ENCODE assay signal across 15 cellular contexts in genomic region chr1:25530348-25531081, GRCh38. TPM values are rescaled to one million over a fixed set of nuclear protein-coding genes. Genes with fewer than 3 reads are reported as not detected.
DNase-seq lines count a peak whose midpoint lies in the region; ATAC-seq and TF ChIP-seq lines count a peak whose summit lies in the region.
"Had no signal": no experiment of that assay in that cellular context is flagged by ENCODE, and none has a peak within 500 bp of the region (broad histone marks: within the 10 kb centered on the region; RNA-seq: fewer than 3 reads in every experiment).

No MANE protein-coding gene starts in this region.

- H4K91ac ChIP-seq in neuronal stem cell (ENCODE audit: low read depth, low read length, poor library complexity), result no peak overlapping the region

- H3K27ac ChIP-seq in neuronal stem cell (replicated peaks; ENCODE audit: low read length), result no peak overlapping the region
- H3K27ac ChIP-seq: GM23248 had no signal

- H3K36me3 Mint-ChIP-seq in natural killer cell treated with Interleukin-12 subunit alpha and Interleukin-12 subunit beta and Interleukin-15 and Interleukin-18, amount 100 ng/mL, for 72 hours, result no peaks in the 10 kb centered on the region
- H3K36me3 Mint-ChIP-seq in natural killer cell (no peaks in the 10 kb centered on the region), WTC11 (no peaks in the 10 kb centered on the region)

- peaks cover 0 to 16% (median 2%) of the 10 kb centered on the region in 3 experiments for H3K27me3 ChIP-seq in neuronal stem cell (ENCODE audit: control insufficient read depth in 3 of 3, insufficient read depth in 3 of 3, low read depth in 1 of 3, low read length in 3 of 3)

- peak overlapping the region; percentile 14 for H2AK5ac ChIP-seq in neuronal stem cell (ENCODE audit: low read depth, low read length)

- H3K27me3 Mint-ChIP-seq in natural killer cell treated with Interleukin-12 subunit alpha and Interleukin-12 subunit beta and Interleukin-15 and Interleukin-18, amount 100 ng/mL, for 72 hours, result peaks cover under 1 to 7% of the 10 kb centered on the region in 2 donors
- H3K27me3 Mint-ChIP-seq in natural killer cell (ENCODE audit: low read depth in 2 of 2), result no peaks in the 10 kb centered on the region
- H3K27me3 Mint-ChIP-seq in WTC11 (ENCODE audit: low read depth), result no peaks in the 10 kb centered on the region
- H3K27me3 Mint-ChIP-seq: CD4-positive, alpha-beta T cell had no signal

- intact Hi-C loops in natural killer cell (cut with micrococcal nuclease), result no loop called here

- H3K36me3 ChIP-seq in neuronal stem cell (replicated peaks in 1 of 2; ENCODE audit: control insufficient read depth in 2 of 2, insufficient read depth in 2 of 2, low read length in 2 of 2), result no peaks in the 10 kb centered on the region

- H3K27ac Mint-ChIP-seq in natural killer cell treated with Interleukin-12 subunit alpha and Interleukin-12 subunit beta and Interleukin-15 and Interleukin-18, amount 100 ng/mL, for 72 hours, result no peak overlapping the region
- H3K27ac Mint-ChIP-seq in natural killer cell (no peak overlapping the region), WTC11 (peak overlapping the region; percentile 23; the same call in 1 of the 2 replicates)
- H3K27ac Mint-ChIP-seq: B cell; CD4-positive, alpha-beta T cell had no signal

- no peak overlapping the region for H2BK5ac ChIP-seq in neuronal stem cell (ENCODE audit: low read length)

- H3K4me3 Mint-ChIP-seq in natural killer cell treated with Interleukin-12 subunit alpha and Interleukin-12 subunit beta and Interleukin-15 and Interleukin-18, amount 100 ng/mL, for 72 hours, result no peak overlapping the region
- H3K4me3 Mint-ChIP-seq in natural killer cell, result no peak overlapping the region
- no peak overlapping the region for H3K4me3 Mint-ChIP-seq in WTC11
- H3K4me3 Mint-ChIP-seq: B cell; CD4-positive, alpha-beta T cell had no signal

- H3K4me1 Mint-ChIP-seq in natural killer cell treated with Interleukin-12 subunit alpha and Interleukin-12 subunit beta and Interleukin-15 and Interleukin-18, amount 100 ng/mL, for 72 hours (ENCODE audit: low read depth in 2 of 2), result peaks cover 0 to 6% of the 10 kb centered on the region in 2 donors
- H3K4me1 Mint-ChIP-seq in natural killer cell (no peaks in the 10 kb centered on the region), WTC11 (peaks cover 8% of the 10 kb centered on the region; the same call in 1 of the 2 replicates)
- H3K4me1 Mint-ChIP-seq: B cell had no signal

- no peak overlapping the region for H3K23ac ChIP-seq in neuronal stem cell (ENCODE audit: low read depth, low read length, poor library complexity)

- CTCF ChIA-PET in WTC11 (lab: Charles Lee), result interaction anchor here (1.1 to 1.3 kb wide), 2 partner anchors 10 to 11 kb away, joined by 3 read pairs; no protein-coding TSS in a partner anchor

- H3K4me1 ChIP-seq in neuronal stem cell (ENCODE audit: control insufficient read depth in 2 of 2, insufficient read depth in 1 of 2, low read depth in 1 of 2, low read length in 2 of 2), result peaks cover 0 to 3% of the 10 kb centered on the region in 2 donors

- H3K18ac ChIP-seq in neuronal stem cell (ENCODE audit: low read length), result peak overlapping the region; percentile 54

- no peak overlapping the region for H4K8ac ChIP-seq in neuronal stem cell (ENCODE audit: low read depth, low read length)

- WGBS in neuronal stem cell (ENCODE audit: extremely low coverage in 2 of 2, insufficient read length in 2 of 2, insufficient replicate concordance in 1 of 2), 2 donors, result no CpG with 5 or more reads among the region's 15 CpGs

- H3K9ac ChIP-seq in neuronal stem cell (ENCODE audit: low read depth, low read length, poor library complexity), result no peak overlapping the region
- H3K9ac ChIP-seq: GM23248 had no signal

- H3K9me3 ChIP-seq in neuronal stem cell (replicated peaks in 1 of 2; ENCODE audit: control insufficient read depth in 2 of 2, insufficient read depth in 1 of 2, low read depth in 1 of 2, low read length in 2 of 2), result no peaks in the 10 kb centered on the region

- no peak for ATAC-seq in natural killer cell treated with Interleukin-12 subunit alpha and Interleukin-12 subunit beta and Interleukin-15 and Interleukin-18, amount 100 ng/mL, for 72 hours
- ATAC-seq in natural killer cell, result no peak
- ATAC-seq in WTC11, result no peak
- no peak for ATAC-seq in HG02840 (IDR thresholded peaks at IDR 0.05; ENCODE audit: low FRiP score, unreplicated experiment)
- ATAC-seq: GM12878 had no signal

- peak; percentile 44 for DNase-seq in natural killer cell treated with Interleukin-12 subunit alpha and Interleukin-12 subunit beta and Interleukin-15 and Interleukin-18, amount 100 ng/mL, for 72 hours (ENCODE audit: low spot score)
- DNase-seq in natural killer cell (no peak), WTC11 (ENCODE audit: low spot score) (no peak), neuronal stem cell (ENCODE audit: low spot score) (no peak), NCI-H1092 (lab: John Stamatoyannopoulos, UW) (no peak), NCI-H2171 (lab: John Stamatoyannopoulos, UW) (no peak), glomerular visceral epithelial cell (ENCODE audit: extremely low spot score) (no peak)
- DNase-seq: C1 segment of cervical spinal cord; Calu3; CD4-positive, alpha-beta T cell; DMS 273 treated with DMSO at 0.1 percent for 48 hours; GM23248 had no signal

- H3K4me2 ChIP-seq in neuronal stem cell (ENCODE audit: insufficient read depth, low read length, poor library complexity, severe bottlenecking), result no peak overlapping the region

- no peak overlapping the region for H3K4me3 ChIP-seq in neuronal stem cell (ENCODE audit: low read length in 2 of 2)
- H3K4me3 ChIP-seq: GM12878, GM23248 had no signal

- TF ChIP-seq CTCF in natural killer cell (IDR thresholded peaks at IDR 0.05) (no peak), WTC11 (IDR thresholded peaks at IDR 0.05) (no peak)

- peak overlapping the region; percentile 17 for H3K14ac ChIP-seq in neuronal stem cell (ENCODE audit: low read length)

- H2BK120ac ChIP-seq in neuronal stem cell (ENCODE audit: low read depth, low read length), result no peak overlapping the region

- POLR2A ChIA-PET in WTC11 (lab: Charles Lee), result no interaction called here

- H2AFZ ChIP-seq in neuronal stem cell (ENCODE audit: low read length), result peak overlapping the region; percentile 20
- H2AFZ ChIP-seq: GM23248 had no signal

- H3K4ac ChIP-seq in neuronal stem cell (ENCODE audit: low read length), result no peak overlapping the region

- peak overlapping the region; percentile 59 for H2BK15ac ChIP-seq in neuronal stem cell (ENCODE audit: low read length)

- no peaks in the 10 kb centered on the region for H3K9me3 Mint-ChIP-seq in natural killer cell treated with Interleukin-12 subunit alpha and Interleukin-12 subunit beta and Interleukin-15 and Interleukin-18, amount 100 ng/mL, for 72 hours
- H3K9me3 Mint-ChIP-seq in natural killer cell (no peaks in the 10 kb centered on the region), WTC11 (peaks cover 6% of the 10 kb centered on the region)
- H3K9me3 Mint-ChIP-seq: CD4-positive, alpha-beta T cell had no signal

- H3K79me1 ChIP-seq in neuronal stem cell (ENCODE audit: low read depth, low read length), result no peaks in the 10 kb centered on the region

- peak overlapping the region; percentile 63 for H2BK12ac ChIP-seq in neuronal stem cell (ENCODE audit: low read length)

TF ChIP-seq in WTC11, 78 proteins besides CTCF, POLR2A, EP300 and RAD21 (continues in another document):
- no peak for TF ChIP-seq ZNF281 (CRISPR knock-in tag; IDR thresholded peaks at IDR 0.05)
- TF ChIP-seq ZNF138 (CRISPR knock-in tag; conservative IDR thresholded peaks at IDR 0.05), result no peak
- no peak for TF ChIP-seq GTF2I (CRISPR knock-in tag; conservative IDR thresholded peaks at IDR 0.05)
- no peak for TF ChIP-seq ZNF416 (CRISPR knock-in tag; IDR thresholded peaks at IDR 0.05)
- TF ChIP-seq, protein P1, sequence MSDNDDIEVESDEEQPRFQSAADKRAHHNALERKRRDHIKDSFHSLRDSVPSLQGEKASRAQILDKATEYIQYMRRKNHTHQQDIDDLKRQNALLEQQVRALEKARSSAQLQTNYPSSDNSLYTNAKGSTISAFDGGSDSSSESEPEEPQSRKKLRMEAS (CRISPR knock-in tag; IDR thresholded peaks at IDR 0.05), result no peak
- no peak for TF ChIP-seq ZNF423 (CRISPR knock-in tag; IDR thresholded peaks at IDR 0.05)
- no peak for TF ChIP-seq ATF3 (CRISPR knock-in tag; conservative IDR thresholded peaks at IDR 0.05)
- TF ChIP-seq RORB (CRISPR knock-in tag; IDR thresholded peaks at IDR 0.05), result no peak

RNA-seq across cellular contexts. Expression of gene LDLRAP1, which starts 12.9 kb away (rescaled TPM):
- 1 to 10 TPM; 2.4 to 4.1 TPM for total RNA-seq in natural killer cell treated with Interleukin-12 subunit alpha and Interleukin-12 subunit beta and Interleukin-15 and Interleukin-18, amount 100 ng/mL, for 72 hours
- total RNA-seq in natural killer cell (10 to 100 TPM; 25.2 to 34.0 (median 27.4) TPM), WTC11 (2021) (14.1 to 16.3 TPM (median 14.2 TPM) in 3 replicates)
- 5.0 TPM for polyA plus RNA-seq in neuronal stem cell (2013, experiment 1 of 2)
- polyA plus RNA-seq in neuronal stem cell (2013, experiment 2 of 2), result 5.4 TPM
